ENCODE assay signal across 25 cellular contexts in the genomic region with DNA sequence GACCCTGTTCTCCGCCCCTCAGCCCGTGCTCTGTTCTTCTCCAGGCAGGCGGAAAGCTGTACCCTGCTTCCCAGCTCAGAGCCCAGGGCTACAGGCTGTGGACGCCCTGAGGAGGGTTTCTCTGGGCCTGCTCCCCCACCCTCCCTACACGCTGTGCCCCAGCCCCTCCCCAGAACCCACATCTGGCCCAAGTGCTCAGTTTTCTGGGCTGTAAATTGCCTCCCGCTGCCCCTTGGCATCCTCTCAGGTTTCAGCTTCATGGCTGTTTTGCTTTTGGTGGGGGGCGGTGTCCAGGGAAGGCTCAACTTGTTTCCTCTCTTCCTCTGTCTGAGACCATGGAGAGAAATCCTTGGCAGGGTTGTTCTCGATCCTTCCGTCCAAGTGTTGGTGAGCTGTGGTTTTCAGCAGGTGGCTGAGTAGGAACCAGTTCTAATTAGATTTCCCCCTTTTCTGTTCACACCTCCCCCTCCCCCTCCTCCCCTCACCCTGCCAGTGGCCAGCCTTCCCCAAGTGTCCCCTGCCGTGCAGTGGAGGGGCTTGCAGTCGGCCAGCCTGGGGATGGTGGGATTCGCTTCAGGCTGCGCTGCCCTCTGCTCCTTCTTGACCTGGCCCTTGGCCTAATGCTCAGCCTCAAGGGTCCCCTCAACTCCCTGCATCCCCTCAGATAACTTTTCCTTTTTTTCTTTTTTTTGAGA.
A peak's percentile ranks its signal among the peaks of the same experiment; 100 is the strongest.
DNase-seq lines count a peak whose midpoint lies in the region; ATAC-seq, FAIRE-seq and TF ChIP-seq lines count a peak whose summit lies in the region.
"Had no signal": no experiment of that assay in that cellular context is flagged by ENCODE, and none has a peak within 500 bp of the region (broad histone marks: within the 10 kb centered on the region; RNA-seq: fewer than 3 reads in every experiment).

No MANE protein-coding gene starts in this region.

- H3K9ac ChIP-seq in PC-3 (ENCODE audit: low read length), result no peak overlapping the region

- FAIRE-seq in frontal cortex (lab: Jason Lieb, UNC), result no peak
- FAIRE-seq: GM12878, H54, keratinocyte, RCC 7860 had no signal

- H3K4me3 Mint-ChIP-seq in nephron, result peak overlapping the region; percentile 43 to 59 (median 56)
- H3K4me3 Mint-ChIP-seq: activated CD4-positive, alpha-beta T cell treated with anti-CD3 and anti-CD28 coated beads, Interleukin-2, amount 10 ng/mL, durations not matched to agents 7 days and 5 days; CD4-positive, CD25-positive, alpha-beta regulatory T cell; stimulated activated effector memory CD8-positive, alpha-beta T cell treated with anti-CD3 and anti-CD28 coated beads, Interleukin-12 subunit alpha, Interleukin-12 subunit beta, amount 100 ng/mL, for 72 hours had no signal

- CTCF ChIA-PET in A673 (lab: Charles Lee) (interaction anchor here (2.9 kb wide), 1 partner anchor 137 kb away, joined by 14 read pairs; no protein-coding TSS in a partner anchor), PC-3 (lab: Charles Lee) (no interaction called here)

- H3K9me3 ChIP-seq in A673 (ENCODE audit: low read depth, low read length, poor library complexity, severe bottlenecking) (no peaks in the 10 kb centered on the region), PC-3 (ENCODE audit: low read length) (no peaks in the 10 kb centered on the region)
- H3K9me3 ChIP-seq: lower lobe of right lung, sigmoid colon, upper lobe of left lung had no signal

- H3K9me3 Mint-ChIP-seq in nephron, result no peaks in the 10 kb centered on the region
- H3K9me3 Mint-ChIP-seq: activated CD4-positive, alpha-beta T cell treated with anti-CD3 and anti-CD28 coated beads, Interleukin-2, amount 10 ng/mL, durations not matched to agents 7 days and 5 days; CD4-positive, CD25-positive, alpha-beta regulatory T cell; stimulated activated effector memory CD8-positive, alpha-beta T cell treated with anti-CD3 and anti-CD28 coated beads, Interleukin-12 subunit alpha, Interleukin-12 subunit beta, amount 100 ng/mL, for 72 hours had no signal

- peaks cover 30% of the 10 kb centered on the region for H3K4me1 ChIP-seq in A673 (ENCODE audit: insufficient read depth, low read length, poor library complexity, severe bottlenecking)
- H3K4me1 ChIP-seq in PC-3 (ENCODE audit: insufficient read depth, low read length), result no peaks in the 10 kb centered on the region

- no peak overlapping the region for H3K4me2 ChIP-seq in PC-3 (ENCODE audit: low read length)

- H3F3A ChIP-seq in PC-3 (ENCODE audit: low read length, unreplicated experiment), result no peaks in the 10 kb centered on the region

- H4K20me1 ChIP-seq in PC-3 (ENCODE audit: low read length), result no peaks in the 10 kb centered on the region

- no peak overlapping the region for H3K4me3 ChIP-seq in A673 (ENCODE audit: low read depth, low read length, poor library complexity, severe bottlenecking)
- H3K4me3 ChIP-seq in PC-3 (ENCODE audit: low read length), result no peak overlapping the region
- H3K4me3 ChIP-seq: GM12878, lower lobe of right lung, sigmoid colon, upper lobe of left lung had no signal

- intact Hi-C loops in A673 (cut with micrococcal nuclease; ENCODE audit: unreplicated experiment) (no loop called here), PC-3 (cut with micrococcal nuclease) (no loop called here)

- BruUV-seq in A673 (replicated peaks; lab: Mats Ljungman, UMichigan) (no TSS peak), PC-3 (replicated peaks; lab: Mats Ljungman, UMichigan) (no TSS peak)

- TF ChIP-seq CTCF in A673 (conservative IDR thresholded peaks at IDR 0.05; ENCODE audit: low read depth, low read length) (no peak), nephron (IDR thresholded peaks at IDR 0.05; ENCODE audit: unreplicated experiment in 3 of 3) (no peak), PC-3 (conservative IDR thresholded peaks at IDR 0.05; ENCODE audit: low read depth, low read length) (no peak)

- H3K27me3 Mint-ChIP-seq in nephron (ENCODE audit: low read depth), result no peaks in the 10 kb centered on the region
- H3K27me3 Mint-ChIP-seq: CD4-positive, CD25-positive, alpha-beta regulatory T cell had no signal

- H3K27ac ChIP-seq in A673 (ENCODE audit: low read depth, low read length, poor library complexity, severe bottlenecking) (peak overlapping the region; percentile 30), PC-3 (ENCODE audit: low read length) (no peak overlapping the region)
- H3K27ac ChIP-seq: lower lobe of right lung, sigmoid colon, upper lobe of left lung had no signal

- H3K4me1 Mint-ChIP-seq in nephron, result peaks cover 74% of the 10 kb centered on the region
- H3K4me1 Mint-ChIP-seq: activated CD4-positive, alpha-beta T cell treated with anti-CD3 and anti-CD28 coated beads, Interleukin-2, amount 10 ng/mL, durations not matched to agents 7 days and 5 days; CD4-positive, CD25-positive, alpha-beta regulatory T cell had no signal

- no peaks in the 10 kb centered on the region for H3K79me2 ChIP-seq in PC-3 (ENCODE audit: low read length)

- ATAC-seq in PC-3, result no peak
- ATAC-seq: GM12878; lower lobe of right lung; stimulated activated effector memory CD8-positive, alpha-beta T cell treated with anti-CD3 and anti-CD28 coated beads, Interleukin-12 subunit alpha, Interleukin-12 subunit beta, amount 100 ng/mL, for 72 hours had no signal

- H3K27ac Mint-ChIP-seq in nephron, result peak overlapping the region; percentile 82 to 88 (median 85)
- H3K27ac Mint-ChIP-seq: activated CD4-positive, alpha-beta T cell treated with anti-CD3 and anti-CD28 coated beads, Interleukin-2, amount 10 ng/mL, durations not matched to agents 7 days and 5 days; CD4-positive, CD25-positive, alpha-beta regulatory T cell; stimulated activated effector memory CD8-positive, alpha-beta T cell treated with anti-CD3 and anti-CD28 coated beads, Interleukin-12 subunit alpha, Interleukin-12 subunit beta, amount 100 ng/mL, for 72 hours had no signal

- DNase-seq in A673 (ENCODE audit: low spot score) (no peak), DMS79 treated with DMSO at 0.1 percent for 48 hours (lab: John Stamatoyannopoulos, UW) (peak; percentile 60), astrocyte of the hippocampus (ENCODE audit: low read depth, low spot score) (peak; percentile 44), PC-3 (no peak), frontal cortex (ENCODE audit: low spot score in 2 of 2) (no peak), NCI-H2081 treated with DMSO at 0.1 percent for 48 hours (lab: John Stamatoyannopoulos, UW) (no peak)
- DNase-seq: activated CD4-positive, alpha-beta T cell treated with anti-CD3 and anti-CD28 coated beads, Interleukin-2, amount 10 ng/mL, durations not matched to agents 7 days and 5 days; activated T-cell treated with anti-CD3 and anti-CD28 coated beads, Interleukin-2, amount 50 U/mL, for 48 hours; CD4-positive, CD25-positive, alpha-beta regulatory T cell; effector CD4-positive, alpha-beta T cell; EL; lower lobe of right lung; NCI-H1105 treated with DMSO at 0.1 percent for 48 hours; NCI-H2081; NCI-H510A; sigmoid colon; stimulated activated CD4-positive, alpha-beta T cell treated with anti-CD3 and anti-CD28 coated beads, Interleukin-4, amount 100 ng/mL, for 24 hours; T1000 had no signal

- no peak overlapping the region for H2AFZ ChIP-seq in PC-3 (ENCODE audit: low read length)

- H3K9me2 ChIP-seq in PC-3 (replicated peaks; ENCODE audit: low read length), result no peaks in the 10 kb centered on the region

- peaks cover 5% of the 10 kb centered on the region for H3K36me3 Mint-ChIP-seq in nephron (ENCODE audit: low read depth)
- H3K36me3 Mint-ChIP-seq: CD4-positive, CD25-positive, alpha-beta regulatory T cell; stimulated activated effector memory CD8-positive, alpha-beta T cell treated with anti-CD3 and anti-CD28 coated beads, Interleukin-12 subunit alpha, Interleukin-12 subunit beta, amount 100 ng/mL, for 72 hours had no signal

- H3K27me3 ChIP-seq in A673 (replicated peaks; ENCODE audit: insufficient read depth, low read depth, low read length, poor library complexity), result no peaks in the 10 kb centered on the region
- no peaks in the 10 kb centered on the region for H3K27me3 ChIP-seq in PC-3 (ENCODE audit: low read length)
- H3K27me3 ChIP-seq: sigmoid colon, upper lobe of left lung had no signal

- POLR2A ChIA-PET in A673 (lab: Charles Lee; ENCODE audit: low non-redundant PET), result no interaction called here
- POLR2A ChIA-PET in PC-3 (lab: Charles Lee; ENCODE audit: unreplicated experiment), result no interaction called here

- H3K36me3 ChIP-seq in A673 (ENCODE audit: insufficient read depth, low read length, poor library complexity, severe bottlenecking) (no peaks in the 10 kb centered on the region), PC-3 (ENCODE audit: low read depth, low read length) (no peaks in the 10 kb centered on the region)
- H3K36me3 ChIP-seq: lower lobe of right lung, sigmoid colon, upper lobe of left lung had no signal

Comparison
In these comparisons a context has a peak if more than half of its experiments do, and no peak if none do; other contexts are left out.
1. DNase-seq: peak in DMS79 treated with DMSO at 0.1 percent for 48 hours (single experiment) and astrocyte of the hippocampus (single experiment); none in A673 (single experiment), PC-3 (single experiment), frontal cortex (0 of 2) and NCI-H2081 treated with DMSO at 0.1 percent for 48 hours (single experiment).